20 cellular contexts compared by ENCODE assay signal in genomic region chr12:93689076-93689834, GRCh38. TPM values are rescaled to one million over a fixed set of nuclear protein-coding genes. Genes with fewer than 3 reads are reported as not detected.
DNase-seq lines count a peak whose midpoint lies in the region; ATAC-seq and TF ChIP-seq lines count a peak whose summit lies in the region.
"Had no signal": no experiment of that assay in that cellular context is flagged by ENCODE, and none has a peak within 500 bp of the region (broad histone marks: within the 10 kb centered on the region; RNA-seq: fewer than 3 reads in every experiment).

No MANE protein-coding gene starts in this region.

- TF ChIP-seq CTCF in GM23338 (conservative IDR thresholded peaks at IDR 0.05; ENCODE audit: low read depth in 2 of 2), result no peak
- no peak for TF ChIP-seq CTCF in epithelial cell of esophagus (IDR thresholded peaks at IDR 0.05; ENCODE audit: insufficient read depth, low read depth, low read length, missing control alignments)
- TF ChIP-seq CTCF in parathyroid adenoma (IDR thresholded peaks at IDR 0.05), result no peak

- H3K79me2 ChIP-seq in GM23338 (replicated peaks; ENCODE audit: insufficient read depth), result no peaks in the 10 kb centered on the region
- H3K79me2 ChIP-seq in parathyroid adenoma, result peaks cover 46% of the 10 kb centered on the region

- no peaks in the 10 kb centered on the region for H4K20me1 ChIP-seq in GM23338 (replicated peaks; ENCODE audit: insufficient read depth)

- no peak overlapping the region for H3K9ac ChIP-seq in parathyroid adenoma

- H3K36me3 ChIP-seq in GM23338 (ENCODE audit: insufficient read depth) (no peaks in the 10 kb centered on the region), parathyroid adenoma (ENCODE audit: control insufficient read depth, insufficient read depth, low read length) (no peaks in the 10 kb centered on the region)
- H3K36me3 ChIP-seq: thoracic aorta had no signal

- H3K27me3 Mint-ChIP-seq in GM23338 (ENCODE audit: insufficient read depth, low read depth, poor library complexity), result peaks cover 4% of the 10 kb centered on the region
- H3K27me3 Mint-ChIP-seq: activated CD8-positive, alpha-beta T cell treated with anti-CD3 and anti-CD28 coated beads for 36 hours; brain; dendritic cell treated with granulocyte-macrophage colony-stimulating factor and Interleukin-4, amounts not matched to agents 40 ng/mL and 50 ng/mL, for 4 days; T-cell had no signal

- no peak overlapping the region for H3K4me2 ChIP-seq in GM23338
- H3K4me2 ChIP-seq in parathyroid adenoma (ENCODE audit: low read length), result peak overlapping the region; percentile 31

- H3K9me3 ChIP-seq in parathyroid adenoma (ENCODE audit: control insufficient read depth, low read length), result no peaks in the 10 kb centered on the region
- H3K9me3 ChIP-seq: psoas muscle, thoracic aorta had no signal

- H3K4me1 ChIP-seq in GM23338 (ENCODE audit: insufficient read depth) (peaks cover 11% of the 10 kb centered on the region; the same call in 1 of the 2 replicates), parathyroid adenoma (peaks cover 25% of the 10 kb centered on the region)

- no peak overlapping the region; the same call in 1 of the 2 replicates for H3K27ac Mint-ChIP-seq in GM23338
- H3K27ac Mint-ChIP-seq: activated CD8-positive, alpha-beta T cell treated with anti-CD3 and anti-CD28 coated beads for 36 hours; dendritic cell treated with granulocyte-macrophage colony-stimulating factor and Interleukin-4, amounts not matched to agents 40 ng/mL and 50 ng/mL, for 4 days had no signal

- H3K4me1 Mint-ChIP-seq in GM23338, result peaks cover 27% of the 10 kb centered on the region

- H3K9me3 Mint-ChIP-seq in GM23338, result no peaks in the 10 kb centered on the region
- H3K9me3 Mint-ChIP-seq: dendritic cell treated with granulocyte-macrophage colony-stimulating factor and Interleukin-4, amounts not matched to agents 40 ng/mL and 50 ng/mL, for 4 days had no signal

- DNase-seq in NCI-H510A treated with DMSO at 0.1 percent for 48 hours (lab: John Stamatoyannopoulos, UW) (peak; percentile 29), NCI-H510A (lab: John Stamatoyannopoulos, UW) (no peak), GM23338 (ENCODE audit: low spot score) (no peak), epithelial cell of esophagus (ENCODE audit: low read depth) (peak; percentile 88), MV-4-11 (lab: John Stamatoyannopoulos, UW) (no peak), mesenteric fat pad (ENCODE audit: low spot score) (no peak)
- DNase-seq: 8988T; activated CD8-positive, alpha-beta T cell treated with anti-CD3 and anti-CD28 coated beads for 36 hours; activated T-cell treated with anti-CD3 and anti-CD28 coated beads, Interleukin-2, amount 50 U/mL, for 4 hours; DMS153; glutamatergic neuron; NCI-H1436; psoas muscle; T-cell had no signal

- no peaks in the 10 kb centered on the region for H3K36me3 Mint-ChIP-seq in GM23338 (ENCODE audit: low read depth)

- H3K27ac ChIP-seq in GM23338 (ENCODE audit: low read depth) (no peak overlapping the region), parathyroid adenoma (peak overlapping the region; percentile 53)
- H3K27ac ChIP-seq: psoas muscle had no signal

- H3F3A ChIP-seq in GM23338 (replicated peaks; ENCODE audit: low read depth), result no peaks in the 10 kb centered on the region

- ATAC-seq in GM23338, result no peak
- ATAC-seq in GM19023 (IDR thresholded peaks at IDR 0.05; ENCODE audit: unreplicated experiment), result no peak
- ATAC-seq: activated CD8-positive, alpha-beta T cell treated with anti-CD3 and anti-CD28 coated beads for 36 hours; activated T-cell treated with anti-CD3 and anti-CD28 coated beads, Interleukin-2, amount 50 U/mL, for 4 hours had no signal

- H3K4me3 ChIP-seq in GM23338 (no peak overlapping the region), epithelial cell of esophagus (ENCODE audit: low read length) (no peak overlapping the region), parathyroid adenoma (ENCODE audit: low read depth, low read length) (no peak overlapping the region)
- H3K4me3 ChIP-seq: psoas muscle, thoracic aorta had no signal

- H3K9me2 ChIP-seq in GM23338 (ENCODE audit: insufficient read depth), result no peaks in the 10 kb centered on the region

- 0 out of 2 replicates have a peak overlapping the region, but pooled peaks have one; percentile 35 for H2AFZ ChIP-seq in GM23338
- H2AFZ ChIP-seq in parathyroid adenoma, result peak overlapping the region; percentile 40

- H3K4me3 Mint-ChIP-seq in GM23338, result no peak overlapping the region
- H3K4me3 Mint-ChIP-seq: activated CD8-positive, alpha-beta T cell treated with anti-CD3 and anti-CD28 coated beads for 36 hours; activated T-cell treated with anti-CD3 and anti-CD28 coated beads, Interleukin-2, amount 50 U/mL, for 4 hours; brain; dendritic cell treated with granulocyte-macrophage colony-stimulating factor and Interleukin-4, amounts not matched to agents 40 ng/mL and 50 ng/mL, for 4 days; nephron had no signal

- H3K27me3 ChIP-seq in GM23338 (ENCODE audit: insufficient read depth), result no peaks in the 10 kb centered on the region
- H3K27me3 ChIP-seq in parathyroid adenoma (ENCODE audit: control insufficient read depth, insufficient read depth, low read length), result no peaks in the 10 kb centered on the region

TF ChIP-seq in GM23338, 12 proteins besides CTCF, POLR2A, EP300 and RAD21 (continues in another document):
- TF ChIP-seq JUNB (IDR thresholded peaks at IDR 0.05; ENCODE audit: unreplicated experiment) (no peak), STAT1 (IDR thresholded peaks at IDR 0.05; ENCODE audit: unreplicated experiment) (no peak), NANOG (IDR thresholded peaks at IDR 0.05; ENCODE audit: borderline replicate concordance) (no peak), EZH2phosphoT487 (IDR thresholded peaks at IDR 0.05; ENCODE audit: unreplicated experiment) (no peak), POLR2AphosphoS5 (IDR thresholded peaks at IDR 0.05; ENCODE audit: low read depth) (no peak), CREB1 (CRISPR knock-in tag; IDR thresholded peaks at IDR 0.05; ENCODE audit: low read depth) (no peak), ZNF462 (CRISPR knock-in tag; IDR thresholded peaks at IDR 0.05) (no peak)

RNA-seq across cellular contexts. Expression of gene CRADD, which starts 12.1 kb away (rescaled TPM):
- total RNA-seq in GM23338 (2014; rRNA removed; shearing (Covaris generic)), result 20.3 and 27.9 TPM in 2 replicates
- polyA plus RNA-seq in GM23338 (2016; fragmentation: Nextera tagmentation; extraction: Ambion mirVana), result 3.8 and 6.3 TPM in 2 replicates
- 20.4 TPM for total RNA-seq in mesenteric fat pad

Comparison
In these comparisons a context has a peak if more than half of its experiments do, and no peak if none do; other contexts are left out.
1. DNase-seq: peak in NCI-H510A treated with DMSO at 0.1 percent for 48 hours (single experiment) and epithelial cell of esophagus (single experiment); none in NCI-H510A (single experiment), GM23338 (single experiment), MV-4-11 (single experiment) and mesenteric fat pad (single experiment).